In the genomic region with DNA sequence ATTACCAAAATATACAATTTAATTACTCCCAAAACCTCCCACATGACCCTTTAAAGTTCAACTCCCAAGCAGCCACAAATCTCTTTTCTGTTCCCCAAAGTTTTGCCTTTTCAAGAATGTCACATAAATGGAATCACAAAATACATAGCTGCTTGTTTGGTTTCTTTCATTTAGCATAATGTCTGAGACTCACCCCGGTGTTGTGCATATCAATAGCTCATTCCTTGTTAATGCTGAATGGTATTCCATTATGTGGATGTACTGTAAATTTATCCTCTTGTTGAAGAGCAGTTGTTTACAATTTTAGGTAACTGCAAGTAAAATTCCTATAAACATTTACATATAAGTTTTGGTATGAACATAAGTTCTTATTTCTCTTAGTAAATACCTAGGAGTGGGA, we compare ENCODE assay signal across 21 cellular contexts.
"Had no signal": no experiment of that assay in that cellular context is flagged by ENCODE, and none has a peak within 500 bp of the region (broad histone marks: within the 10 kb centered on the region; RNA-seq: fewer than 3 reads in every experiment).

No MANE protein-coding gene starts in this region.

- H3K4me3 ChIP-seq: Peyer's patch, SJCRH30 had no signal

- H3K4me3 Mint-ChIP-seq: activated naive CD4-positive, alpha-beta T cell treated with anti-CD3 and anti-CD28 coated beads for 36 hours; activated naive CD8-positive, alpha-beta T cell treated with anti-CD3 and anti-CD28 coated beads for 36 hours; activated T-cell treated with anti-CD3 and anti-CD28 coated beads, Interleukin-2, amount 50 U/mL, for 4 hours had no signal

- H3K36me3 ChIP-seq: Peyer's patch had no signal

- H3K9me3 ChIP-seq: Peyer's patch, SJCRH30, SK-N-SH had no signal

- DNase-seq: activated CD4-positive, alpha-beta T cell treated with anti-CD3 and anti-CD28 coated beads for 48 hours; activated CD4-positive, alpha-beta T cell treated with anti-CD3 and anti-CD28 coated beads, Interleukin-2, amount 50 U/mL, for 48 hours; activated CD4-positive, CD25-positive, alpha-beta regulatory T cell treated with anti-CD3 and anti-CD28 coated beads, Interleukin-2, amount 50 U/mL, for 72 hours; activated effector memory CD4-positive, alpha-beta T cell treated with anti-CD3 and anti-CD28 coated beads, Interleukin-2, amount 50 U/mL, for 16 hours; activated naive CD4-positive, alpha-beta T cell treated with anti-CD3 and anti-CD28 coated beads for 36 hours; activated naive CD8-positive, alpha-beta T cell treated with anti-CD3 and anti-CD28 coated beads for 36 hours; activated T-cell treated with anti-CD3 and anti-CD28 coated beads, Interleukin-2, amount 50 U/mL, for 4 hours; Kasumi-1; NCI-H1105 treated with DMSO at 0.1 percent for 48 hours; NCI-H1436 treated with DMSO at 0.1 percent for 48 hours; NCI-H187; NCI-H2081; NCI-H510A treated with DMSO at 0.1 percent for 48 hours; NCI-H69; NK-92 treated with Interleukin-12 subunit alpha and Interleukin-12 subunit beta, amount 100 ng/mL, for 24 hours; Peyer's patch; Right ventricle myocardium superior; SJCRH30; SK-N-SH; T-helper 1 cell had no signal

- H3K27ac ChIP-seq: Peyer's patch, RWPE1, SJCRH30 had no signal

- H3K4me1 ChIP-seq: SJCRH30 had no signal

- H3K9me3 Mint-ChIP-seq: activated naive CD4-positive, alpha-beta T cell treated with anti-CD3 and anti-CD28 coated beads for 36 hours; activated naive CD8-positive, alpha-beta T cell treated with anti-CD3 and anti-CD28 coated beads for 36 hours; activated T-cell treated with anti-CD3 and anti-CD28 coated beads, Interleukin-2, amount 50 U/mL, for 4 hours had no signal

- H3K27me3 ChIP-seq: Peyer's patch, SJCRH30 had no signal

- H3K4me2 ChIP-seq: SK-N-SH had no signal

- H3K27ac Mint-ChIP-seq: activated naive CD4-positive, alpha-beta T cell treated with anti-CD3 and anti-CD28 coated beads for 36 hours; activated naive CD8-positive, alpha-beta T cell treated with anti-CD3 and anti-CD28 coated beads for 36 hours had no signal

- H3K9me2 ChIP-seq: SK-N-SH had no signal

- H3K27me3 Mint-ChIP-seq: activated naive CD8-positive, alpha-beta T cell treated with anti-CD3 and anti-CD28 coated beads for 36 hours had no signal

- ATAC-seq: activated T-cell treated with anti-CD3 and anti-CD28 coated beads, Interleukin-2, amount 50 U/mL, for 4 hours had no signal
